Comparison of ENCODE assay signal across 9 cellular contexts in the genomic region with DNA sequence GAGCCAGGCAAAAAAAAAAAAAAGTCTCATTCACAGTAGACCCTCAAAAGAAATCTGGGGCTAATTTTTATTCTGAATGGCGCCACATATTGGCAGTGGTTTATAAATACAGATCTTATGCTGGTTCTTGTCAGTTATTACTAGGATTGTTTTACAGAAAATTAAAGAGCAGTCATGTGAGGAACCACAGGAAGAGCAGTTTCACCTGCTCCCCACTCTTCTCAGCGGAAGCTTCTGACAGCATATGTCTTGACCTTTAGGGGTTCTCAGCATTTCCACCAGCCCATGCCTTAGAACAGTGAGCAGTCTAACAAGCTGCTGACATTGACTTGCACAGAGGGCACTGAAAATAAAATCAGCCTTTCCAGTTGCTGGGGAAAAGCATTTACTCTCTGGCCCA.
A peak's percentile ranks its signal among the peaks of the same experiment; 100 is the strongest.
DNase-seq lines count a peak whose midpoint lies in the region; ATAC-seq, FAIRE-seq and TF ChIP-seq lines count a peak whose summit lies in the region.
"Had no signal": no experiment of that assay in that cellular context is flagged by ENCODE, and none has a peak within 500 bp of the region (broad histone marks: within the 10 kb centered on the region; RNA-seq: fewer than 3 reads in every experiment).

No MANE protein-coding gene starts in this region.

- peaks cover 14% of the 10 kb centered on the region for H3K4me1 Mint-ChIP-seq in activated T-cell treated with anti-CD3 and anti-CD28 coated beads, Interleukin-2, amount 50 U/mL, for 24 hours (ENCODE audit: low read depth)
- peaks cover 51% of the 10 kb centered on the region for H3K4me1 Mint-ChIP-seq in type B pancreatic cell (ENCODE audit: unreplicated experiment)

- peak overlapping the region; percentile 70 for H3K4me2 ChIP-seq in GM12878 (ENCODE audit: control insufficient read depth, insufficient read depth)

- H3K36me3 ChIP-seq in GM12878 (ENCODE audit: control insufficient read depth in 2 of 2, insufficient read depth in 2 of 2, low read length in 1 of 2) = no peaks in the 10 kb centered on the region; a peak in 2 of 4 replicates

- intact Hi-C loops in GM12878 (cut with micrococcal nuclease; ENCODE audit: unreplicated experiment) = loop anchor here (2.0 to 5.0 kb wide), 3 partner anchors 19 to 224 kb away; a partner anchor contains a TSS

- ATAC-seq in HG03095 (IDR thresholded peaks at IDR 0.05; ENCODE audit: unreplicated experiment) (peak; percentile 74), GM12878 (peak; percentile 90)

- SMC1A ChIA-PET in GM12878 (lab: Charles Lee; ENCODE audit: uncharacterized antibody, unreplicated experiment) = interaction anchor here (0.6 to 5.0 kb wide), 13 partner anchors 13 to 304 kb away, joined by 3 to 38 read pairs (median 4); no protein-coding TSS in a partner anchor

- no TSS peak for BruUV-seq in GM12878 (replicated peaks; lab: Mats Ljungman, UMichigan)

- H3K4me1 ChIP-seq in GM12878 (ENCODE audit: control insufficient read depth, insufficient read depth, low read length) = peaks cover 33% of the 10 kb centered on the region

- H3K9me3 ChIP-seq in GM12878 (replicated peaks; ENCODE audit: control insufficient read depth, insufficient read depth, low read length) = no peaks in the 10 kb centered on the region

- WGBS in GM12878 (ENCODE audit: insufficient coverage, insufficient replicate concordance, low lambda C conversion rate, missing lambda C conversion rate) = 5% methylated on average over 2 of the region's 2 CpGs

- FAIRE-seq in GM12878 (lab: Jason Lieb, UNC) = peak; percentile 73

- H3K27ac ChIP-seq in GM12878 (ENCODE audit: control insufficient read depth, insufficient read depth) = no peak overlapping the region

- DNase-seq in activated T-cell treated with anti-CD3 and anti-CD28 coated beads, Interleukin-2, amount 50 U/mL, for 24 hours = no peak
- no peak for DNase-seq in activated T-cell treated with anti-CD3 and anti-CD28 coated beads, Interleukin-2, amount 50 U/mL, for 1 hour
- DNase-seq in GM12878 (ENCODE audit: low read depth, low spot score) = peak; percentile 71
- no peak for DNase-seq in type B pancreatic cell (ENCODE audit: extremely low spot score, unreplicated experiment)
- no peak for DNase-seq in NCI-H524 (lab: John Stamatoyannopoulos, UW)
- DNase-seq in nucleus accumbens (lab: John Stamatoyannopoulos, UW) = no peak
- no peak for DNase-seq in GM10266 (ENCODE audit: extremely low spot score)
- DNase-seq: MV-4-11 had no signal

- no peak for TF ChIP-seq EP300 in GM12878 (IDR thresholded peaks at IDR 0.05; ENCODE audit: borderline replicate concordance in 1 of 2, control insufficient read depth in 1 of 2, low read depth in 2 of 2, low read length in 2 of 2)

- no peaks in the 10 kb centered on the region for H3K79me2 ChIP-seq in GM12878 (ENCODE audit: control insufficient read depth, insufficient read depth, low read length)

- peak; percentile 22; the same call in 1 of the 2 replicates for TF ChIP-seq RAD21 in GM12878 (IDR thresholded peaks at IDR 0.05; ENCODE audit: insufficient read depth, low read depth, low read length)

- no peak overlapping the region for H3K9ac ChIP-seq in GM12878 (ENCODE audit: control insufficient read depth, insufficient read depth, low read length)

- H4K20me1 ChIP-seq in GM12878 (ENCODE audit: control insufficient read depth, insufficient read depth) = no peaks in the 10 kb centered on the region

- H3K27me3 Mint-ChIP-seq in activated T-cell treated with anti-CD3 and anti-CD28 coated beads, Interleukin-2, amount 50 U/mL, for 24 hours = no peaks in the 10 kb centered on the region
- no peaks in the 10 kb centered on the region for H3K27me3 Mint-ChIP-seq in type B pancreatic cell

- POLR2A ChIA-PET in GM12878 (lab: Charles Lee) = interaction anchor here (2.0 kb wide), 1 partner anchor 19 kb away, joined by 6 read pairs; no protein-coding TSS in a partner anchor

- no peaks in the 10 kb centered on the region for H3K27me3 ChIP-seq in GM12878 (replicated peaks in 1 of 2; ENCODE audit: control insufficient read depth in 2 of 2, insufficient read depth in 2 of 2, low read length in 1 of 2)

- no peaks in the 10 kb centered on the region for H3K9me3 Mint-ChIP-seq in activated T-cell treated with anti-CD3 and anti-CD28 coated beads, Interleukin-2, amount 50 U/mL, for 24 hours
- no peaks in the 10 kb centered on the region for H3K9me3 Mint-ChIP-seq in type B pancreatic cell

- no peak overlapping the region for H3K4me3 Mint-ChIP-seq in activated T-cell treated with anti-CD3 and anti-CD28 coated beads, Interleukin-2, amount 50 U/mL, for 24 hours
- H3K4me3 Mint-ChIP-seq in type B pancreatic cell = peak overlapping the region; percentile 22

- H3K27ac Mint-ChIP-seq in activated T-cell treated with anti-CD3 and anti-CD28 coated beads, Interleukin-2, amount 50 U/mL, for 24 hours = peak overlapping the region; percentile 27
- peak overlapping the region; percentile 35 for H3K27ac Mint-ChIP-seq in type B pancreatic cell

- TF ChIP-seq CTCF in GM12878 (IDR thresholded peaks at IDR 0.05 in 2 of 3, conservative IDR thresholded peaks at IDR 0.05 in 1 of 3; ENCODE audit: control insufficient read depth in 2 of 3, extremely low read depth in 1 of 3, insufficient read depth in 1 of 3, low read depth in 3 of 3, low read length in 3 of 3) (peak in 2 of 3 experiments; percentile 31 to 32; a peak in 2 of 6 replicates), type B pancreatic cell (conservative IDR thresholded peaks at IDR 0.05) (no peak), GM10266 (IDR thresholded peaks at IDR 0.05; ENCODE audit: control insufficient read depth, insufficient read depth, low read depth, missing control alignments) (no peak)

- no peak for TF ChIP-seq POLR2A in GM12878 (IDR thresholded peaks at IDR 0.05; ENCODE audit: low read depth, low read length)

- no peak overlapping the region for H3K4me3 ChIP-seq in GM12878

- CTCF ChIA-PET in GM12878 (lab: Yijun Ruan, JAX) = interaction anchor here (0.7 to 2.6 kb wide), 13 partner anchors 10 to 224 kb away, joined by 3 to 8 read pairs (median 4); a partner anchor contains a TSS

- in situ Hi-C loops in GM12878 (cut with MboI) = no loop called here

- peaks cover 25% of the 10 kb centered on the region for H3K36me3 Mint-ChIP-seq in activated T-cell treated with anti-CD3 and anti-CD28 coated beads, Interleukin-2, amount 50 U/mL, for 24 hours (ENCODE audit: low read depth)
- peaks cover 9% of the 10 kb centered on the region for H3K36me3 Mint-ChIP-seq in type B pancreatic cell

- RAD21 ChIA-PET in GM12878 (lab: Charles Lee; ENCODE audit: unreplicated experiment) = interaction anchor here (0.6 to 1.9 kb wide), 5 partner anchors 19 to 221 kb away, joined by 3 to 5 read pairs (median 4); no protein-coding TSS in a partner anchor

- H2AFZ ChIP-seq in GM12878 (ENCODE audit: control insufficient read depth, low read depth, low read length) = no peak overlapping the region

TF ChIP-seq in GM12878, 131 proteins besides CTCF, POLR2A, EP300 and RAD21 (continues in another document):
- TF ChIP-seq, protein P1, sequence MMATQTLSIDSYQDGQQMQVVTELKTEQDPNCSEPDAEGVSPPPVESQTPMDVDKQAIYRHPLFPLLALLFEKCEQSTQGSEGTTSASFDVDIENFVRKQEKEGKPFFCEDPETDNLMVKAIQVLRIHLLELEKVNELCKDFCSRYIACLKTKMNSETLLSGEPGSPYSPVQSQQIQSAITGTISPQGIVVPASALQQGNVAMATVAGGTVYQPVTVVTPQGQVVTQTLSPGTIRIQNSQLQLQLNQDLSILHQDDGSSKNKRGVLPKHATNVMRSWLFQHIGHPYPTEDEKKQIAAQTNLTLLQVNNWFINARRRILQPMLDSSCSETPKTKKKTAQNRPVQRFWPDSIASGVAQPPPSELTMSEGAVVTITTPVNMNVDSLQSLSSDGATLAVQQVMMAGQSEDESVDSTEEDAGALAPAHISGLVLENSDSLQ (IDR thresholded peaks at IDR 0.05) = peak; percentile 39; the same call in 1 of the 2 replicates
- TF ChIP-seq, protein P2, sequence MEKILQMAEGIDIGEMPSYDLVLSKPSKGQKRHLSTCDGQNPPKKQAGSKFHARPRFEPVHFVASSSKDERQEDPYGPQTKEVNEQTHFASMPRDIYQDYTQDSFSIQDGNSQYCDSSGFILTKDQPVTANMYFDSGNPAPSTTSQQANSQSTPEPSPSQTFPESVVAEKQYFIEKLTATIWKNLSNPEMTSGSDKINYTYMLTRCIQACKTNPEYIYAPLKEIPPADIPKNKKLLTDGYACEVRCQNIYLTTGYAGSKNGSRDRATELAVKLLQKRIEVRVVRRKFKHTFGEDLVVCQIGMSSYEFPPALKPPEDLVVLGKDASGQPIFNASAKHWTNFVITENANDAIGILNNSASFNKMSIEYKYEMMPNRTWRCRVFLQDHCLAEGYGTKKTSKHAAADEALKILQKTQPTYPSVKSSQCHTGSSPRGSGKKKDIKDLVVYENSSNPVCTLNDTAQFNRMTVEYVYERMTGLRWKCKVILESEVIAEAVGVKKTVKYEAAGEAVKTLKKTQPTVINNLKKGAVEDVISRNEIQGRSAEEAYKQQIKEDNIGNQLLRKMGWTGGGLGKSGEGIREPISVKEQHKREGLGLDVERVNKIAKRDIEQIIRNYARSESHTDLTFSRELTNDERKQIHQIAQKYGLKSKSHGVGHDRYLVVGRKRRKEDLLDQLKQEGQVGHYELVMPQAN (conservative IDR thresholded peaks at IDR 0.05) = no peak
- TF ChIP-seq BMI1 (IDR thresholded peaks at IDR 0.05; ENCODE audit: borderline replicate concordance) = no peak
- 0 out of 2 replicates have a peak, but pooled peaks have one; percentile 46 for TF ChIP-seq MEF2A (IDR thresholded peaks at IDR 0.05; ENCODE audit: insufficient read depth, low read depth, low read length)
- no peak for TF ChIP-seq ZNF207 (IDR thresholded peaks at IDR 0.05; ENCODE audit: borderline replicate concordance)
- TF ChIP-seq TCF12 (IDR thresholded peaks at IDR 0.05; ENCODE audit: low read depth, low read length) = 0 out of 2 replicates have a peak, but pooled peaks have one; percentile 47
- no peak for TF ChIP-seq KLF5 (IDR thresholded peaks at IDR 0.05; ENCODE audit: partially characterized antibody)
- no peak for TF ChIP-seq NR2C2 (IDR thresholded peaks at IDR 0.05; ENCODE audit: borderline replicate concordance, control insufficient read depth, insufficient read length, low read depth)
- no peak for TF ChIP-seq HDAC2 (IDR thresholded peaks at IDR 0.05)
- no peak for TF ChIP-seq STAT1 (conservative IDR thresholded peaks at IDR 0.05)
- TF ChIP-seq YBX1 (IDR thresholded peaks at IDR 0.05) = no peak
- no peak for TF ChIP-seq ZBED1 (IDR thresholded peaks at IDR 0.05; ENCODE audit: borderline replicate concordance)
- TF ChIP-seq ESRRA (IDR thresholded peaks at IDR 0.05; ENCODE audit: low read length) = no peak
- TF ChIP-seq NBN (IDR thresholded peaks at IDR 0.05) = no peak
- TF ChIP-seq PAX5 (IDR thresholded peaks at IDR 0.05; ENCODE audit: borderline replicate concordance, low read depth, low read length) = no peak
- peak; percentile 91 for TF ChIP-seq NR2F1 (conservative IDR thresholded peaks at IDR 0.05)
- TF ChIP-seq WRNIP1 (IDR thresholded peaks at IDR 0.05; ENCODE audit: borderline replicate concordance, low read depth, low read length) = no peak
- peak; percentile 27; the same call in 1 of the 2 replicates for TF ChIP-seq NR2C1 (IDR thresholded peaks at IDR 0.05)

Comparison
In these comparisons a context has a peak if more than half of its experiments do, and no peak if none do; other contexts are left out.
1. CTCF ChIP-seq: peak in GM12878 (2 of 3); none in type B pancreatic cell (single experiment) and GM10266 (single experiment).